ENCODE assay signal across 20 cellular contexts in the genomic region with DNA sequence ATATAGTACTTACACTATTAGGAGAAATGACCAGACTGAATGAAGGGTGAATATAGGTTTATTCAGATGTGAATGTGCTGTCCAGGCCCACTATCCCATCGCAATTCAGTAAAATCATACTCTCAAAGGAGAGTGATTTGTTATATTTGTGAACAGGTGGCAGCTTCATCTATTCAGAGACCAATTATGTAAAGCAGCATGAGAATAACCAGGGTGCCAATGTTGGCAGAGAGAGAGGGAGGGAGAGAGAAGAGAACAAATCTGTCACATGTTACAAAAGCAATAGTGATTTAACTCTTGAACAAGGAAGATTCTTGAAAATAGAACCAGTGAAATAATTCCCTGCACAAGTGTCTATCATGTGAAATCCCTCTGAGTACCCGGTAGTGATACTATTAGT.
DNase-seq lines count a peak whose midpoint lies in the region.
"Had no signal": no experiment of that assay in that cellular context is flagged by ENCODE, and none has a peak within 500 bp of the region (broad histone marks: within the 10 kb centered on the region; RNA-seq: fewer than 3 reads in every experiment).

No MANE protein-coding gene starts in this region.

- DNase-seq in DMS 273 (lab: John Stamatoyannopoulos, UW; ENCODE audit: unreplicated experiment) (peak; percentile 21), DMS 273 treated with DMSO at 0.1 percent for 48 hours (lab: John Stamatoyannopoulos, UW) (no peak), Ammon's horn (ENCODE audit: low spot score) (peak; percentile 26), NCI-H146 (lab: John Stamatoyannopoulos, UW) (peak; percentile 47), NCI-H69 (lab: John Stamatoyannopoulos, UW) (peak; percentile 85), inferior parietal cortex (ENCODE audit: extremely low spot score) (no peak), NCI-H2196 (lab: John Stamatoyannopoulos, UW; ENCODE audit: unreplicated experiment) (no peak), activated gamma-delta T cell (lab: John Stamatoyannopoulos, UW) (no peak)
- DNase-seq: ACHN; Calu3; CD8-positive, alpha-beta T cell; DMS53; GF-D8; KBM-7; MM.1S; NCI-H1048; NCI-H345; NCI-H774; Peyer's patch; T-cell had no signal

Comparison
In these comparisons a context has a peak if more than half of its experiments do, and no peak if none do; other contexts are left out.
1. DNase-seq: peak in DMS 273 (single experiment), Ammon's horn (single experiment), NCI-H146 (single experiment) and NCI-H69 (single experiment); none in DMS 273 treated with DMSO at 0.1 percent for 48 hours (single experiment), inferior parietal cortex (single experiment), NCI-H2196 (single experiment) and activated gamma-delta T cell (single experiment).